Comparison of ENCODE assay signal across 24 cellular contexts in the genomic region with DNA sequence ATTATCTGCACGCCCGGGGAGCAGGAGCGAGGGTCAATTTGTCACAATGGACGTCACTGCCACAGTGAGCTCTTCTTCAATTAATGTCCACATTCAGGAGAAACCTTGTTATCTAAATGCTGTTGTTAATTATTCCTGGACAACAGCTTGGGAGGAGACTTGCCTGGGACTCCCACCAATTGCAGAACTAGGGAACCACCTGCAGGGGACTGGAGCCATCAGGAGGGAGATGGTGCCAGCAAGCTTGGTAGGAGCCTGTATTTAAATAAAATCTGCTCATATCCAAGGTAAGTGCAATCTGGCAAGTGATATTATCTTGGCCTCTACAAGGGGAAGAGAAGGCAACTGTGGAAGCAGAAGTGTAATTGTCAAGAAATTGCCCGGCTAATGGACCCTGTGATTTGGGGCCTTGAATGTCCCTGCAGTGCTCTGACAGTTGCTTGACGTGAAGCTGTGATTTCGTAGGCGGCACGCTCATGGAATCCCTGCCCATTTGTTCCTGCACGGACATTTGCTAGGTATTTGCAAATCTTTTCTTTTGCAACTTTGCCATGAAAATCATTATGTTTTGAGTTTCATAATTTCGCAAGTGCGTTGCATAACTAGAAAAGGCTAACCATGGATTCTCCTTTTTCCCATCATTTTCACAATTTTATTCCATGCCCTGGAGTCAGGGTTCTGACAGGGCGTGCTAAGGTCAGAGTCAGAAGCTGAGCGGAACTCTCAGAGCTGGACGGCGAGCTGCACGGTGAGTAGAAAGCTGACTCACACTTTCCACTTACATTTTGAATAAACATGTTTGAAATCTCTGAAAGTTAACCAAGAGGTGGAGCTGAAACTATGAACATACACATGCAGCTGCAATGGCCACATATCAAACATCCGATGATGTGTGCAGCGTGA.
DNase-seq lines count a peak whose midpoint lies in the region; ATAC-seq and TF ChIP-seq lines count a peak whose summit lies in the region.
"Had no signal": no experiment of that assay in that cellular context is flagged by ENCODE, and none has a peak within 500 bp of the region (broad histone marks: within the 10 kb centered on the region; RNA-seq: fewer than 3 reads in every experiment).

No MANE protein-coding gene starts in this region.

- TF ChIP-seq CTCF in CD14-positive monocyte (IDR thresholded peaks at IDR 0.05) (no peak), omental fat pad (IDR thresholded peaks at IDR 0.05) (no peak)

- H3K27me3 ChIP-seq in effector memory CD4-positive, alpha-beta T cell (replicated peaks; ENCODE audit: control insufficient read depth, insufficient read depth, low read length, poor library complexity, severe bottlenecking) = no peaks in the 10 kb centered on the region
- H3K27me3 ChIP-seq: SJCRH30, tibial nerve had no signal

- peak; percentile 14 for DNase-seq in CD14-positive monocyte (ENCODE audit: low spot score)
- DNase-seq in HT1080 (ENCODE audit: low read depth) = peak; percentile 9
- DNase-seq in omental fat pad (ENCODE audit: low spot score) = no peak
- no peak for DNase-seq in effector memory CD4-positive, alpha-beta T cell
- DNase-seq: ACHN; activated CD4-positive, alpha-beta T cell treated with anti-CD3 and anti-CD28 coated beads for 1 hour; activated gamma-delta T cell; amygdala; CD4-positive, CD25-positive, alpha-beta regulatory T cell; cerebellar nuclear complex; effector CD4-positive, alpha-beta T cell; natural killer cell; NCI-H1048; NCI-H2029 treated with DMSO at 0.1 percent for 48 hours; NCI-H69; SJCRH30; stimulated activated naive B cell treated with anti-CD40 and anti-IgM and Interleukin-4, amounts not matched to agents 10 μg/mL and 1 μg/mL and 100 μg/mL, for 72 hours had no signal

- peak; percentile 48 for ATAC-seq in esophagus mucosa
- ATAC-seq in omental fat pad (ENCODE audit: low FRiP score) = peak; percentile 98
- ATAC-seq in GM18517 (IDR thresholded peaks at IDR 0.05; ENCODE audit: unreplicated experiment) = no peak
- ATAC-seq in HG03457 (IDR thresholded peaks at IDR 0.05; ENCODE audit: unreplicated experiment) = no peak
- ATAC-seq in HG03095 (IDR thresholded peaks at IDR 0.05; ENCODE audit: unreplicated experiment) = no peak
- ATAC-seq: natural killer cell; stimulated activated naive B cell treated with anti-CD40 and anti-IgM and Interleukin-4, amounts not matched to agents 10 μg/mL and 1 μg/mL and 100 μg/mL, for 72 hours had no signal

- H3K36me3 ChIP-seq in effector memory CD4-positive, alpha-beta T cell (ENCODE audit: control insufficient read depth, insufficient read depth, low read length) = no peaks in the 10 kb centered on the region
- H3K36me3 ChIP-seq: SJCRH30, tibial nerve had no signal

- H3K4me3 ChIP-seq in effector memory CD4-positive, alpha-beta T cell (ENCODE audit: insufficient read depth, low read depth, low read length, poor library complexity, severe bottlenecking) = no peak overlapping the region
- H3K4me3 ChIP-seq: SJCRH30, tibial nerve had no signal

- no peaks in the 10 kb centered on the region for H3K36me3 Mint-ChIP-seq in CD14-positive monocyte
- H3K36me3 Mint-ChIP-seq: CD4-positive, CD25-positive, alpha-beta regulatory T cell; memory B cell; natural killer cell; stimulated activated naive B cell treated with anti-CD40 and anti-IgM and Interleukin-4, amounts not matched to agents 10 μg/mL and 1 μg/mL and 100 μg/mL, for 72 hours had no signal

- H3K27me3 Mint-ChIP-seq in CD14-positive monocyte (ENCODE audit: low read depth in 3 of 3) = peaks cover 0 to 1% (median 1%) of the 10 kb centered on the region in 3 donors
- H3K27me3 Mint-ChIP-seq: CD4-positive, CD25-positive, alpha-beta regulatory T cell; IgD-negative memory B cell; memory B cell had no signal

- peaks cover 0 to 2% (median 0%) of the 10 kb centered on the region in 7 donors for H3K9me3 Mint-ChIP-seq in CD14-positive monocyte
- H3K9me3 Mint-ChIP-seq: natural killer cell; stimulated activated naive B cell treated with anti-CD40 and anti-IgM and Interleukin-4, amounts not matched to agents 10 μg/mL and 1 μg/mL and 100 μg/mL, for 72 hours had no signal

- H3K4me1 ChIP-seq in effector memory CD4-positive, alpha-beta T cell (ENCODE audit: control insufficient read depth, insufficient read depth, low read length, poor library complexity, severe bottlenecking) = no peaks in the 10 kb centered on the region
- H3K4me1 ChIP-seq: SJCRH30 had no signal

- intact Hi-C loops in CD14-positive monocyte (cut with micrococcal nuclease) = no loop called here

- no peak overlapping the region for H3K27ac ChIP-seq in effector memory CD4-positive, alpha-beta T cell (ENCODE audit: insufficient read depth, low read length, poor library complexity, severe bottlenecking)
- H3K27ac ChIP-seq: SJCRH30, tibial nerve had no signal

- no peaks in the 10 kb centered on the region for H3K9me3 ChIP-seq in effector memory CD4-positive, alpha-beta T cell (ENCODE audit: control insufficient read depth, low read length)
- H3K9me3 ChIP-seq: SJCRH30, tibial nerve had no signal

- H3K4me3 Mint-ChIP-seq in CD14-positive monocyte = no peak overlapping the region
- H3K4me3 Mint-ChIP-seq: CD4-positive, CD25-positive, alpha-beta regulatory T cell; IgD-negative memory B cell; memory B cell; natural killer cell; stimulated activated naive B cell treated with anti-CD40 and anti-IgM and Interleukin-4, amounts not matched to agents 10 μg/mL and 1 μg/mL and 100 μg/mL, for 72 hours had no signal

- no peaks in the 10 kb centered on the region for H3K4me1 Mint-ChIP-seq in CD14-positive monocyte
- H3K4me1 Mint-ChIP-seq: CD4-positive, CD25-positive, alpha-beta regulatory T cell; IgD-negative memory B cell; memory B cell; natural killer cell; stimulated activated naive B cell treated with anti-CD40 and anti-IgM and Interleukin-4, amounts not matched to agents 10 μg/mL and 1 μg/mL and 100 μg/mL, for 72 hours had no signal

- H3K27ac Mint-ChIP-seq in CD14-positive monocyte = no peak overlapping the region
- H3K27ac Mint-ChIP-seq: CD4-positive, CD25-positive, alpha-beta regulatory T cell; IgD-negative memory B cell; memory B cell; natural killer cell; stimulated activated naive B cell treated with anti-CD40 and anti-IgM and Interleukin-4, amounts not matched to agents 10 μg/mL and 1 μg/mL and 100 μg/mL, for 72 hours had no signal

Comparison
In these comparisons a context has a peak if more than half of its experiments do, and no peak if none do; other contexts are left out.
1. DNase-seq: peak in CD14-positive monocyte (single experiment) and HT1080 (single experiment); none in omental fat pad (single experiment) and effector memory CD4-positive, alpha-beta T cell (0 of 3).
2. ATAC-seq: peak in esophagus mucosa (single experiment) and omental fat pad (single experiment); none in GM18517 (single experiment), HG03457 (single experiment) and HG03095 (single experiment).